ENCODE assay signal across 27 cellular contexts in the genomic region with DNA sequence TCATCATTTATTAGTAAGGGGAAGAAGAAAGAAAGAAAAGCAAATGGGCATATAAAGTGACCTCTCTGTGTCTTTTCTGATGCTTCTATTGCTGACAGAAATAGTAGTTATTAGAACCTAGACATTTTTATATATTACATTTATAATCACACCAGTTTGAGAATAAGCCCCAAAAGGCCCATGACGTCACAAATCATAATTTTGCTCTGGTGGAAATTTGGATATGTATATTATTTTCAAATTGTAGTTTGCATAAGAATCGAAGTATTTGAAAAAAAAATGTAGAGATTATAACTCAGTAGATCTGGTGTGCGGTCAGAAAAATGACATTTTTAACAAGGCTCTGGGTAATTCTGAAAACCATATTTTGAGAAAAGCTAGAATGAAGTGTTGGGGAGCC.
"Had no signal": no experiment of that assay in that cellular context is flagged by ENCODE, and none has a peak within 500 bp of the region (broad histone marks: within the 10 kb centered on the region; RNA-seq: fewer than 3 reads in every experiment).

No MANE protein-coding gene starts in this region.

- H3K9me3 ChIP-seq: stomach, suprapubic skin, testis, thoracic aorta, thyroid gland, tibial artery, transverse colon, upper lobe of left lung, upper lobe of right lung, uterus, vagina had no signal

- H3K36me3 ChIP-seq: stomach, suprapubic skin, thoracic aorta, thyroid gland, tibial artery, tibial nerve, transverse colon, upper lobe of left lung, upper lobe of right lung, uterus, vagina had no signal

- H3K27ac ChIP-seq: stomach, suprapubic skin, testis, thoracic aorta, thyroid gland, tibial artery, tibial nerve, transverse colon, upper lobe of left lung, upper lobe of right lung, uterus, vagina had no signal

- FAIRE-seq: urothelium cell line had no signal

- H3K27me3 ChIP-seq: stomach, suprapubic skin, testis, thyroid gland, tibial artery, tibial nerve, transverse colon, upper lobe of left lung, upper lobe of right lung, uterus, vagina had no signal

- DNase-seq: stimulated activated CD4-positive, alpha-beta T cell treated with anti-CD3 and anti-CD28 coated beads, Interleukin-2, amount 100 ng/mL, for 48 hours; stimulated activated CD4-positive, alpha-beta T cell treated with anti-CD3 and anti-CD28 coated beads, Interleukin-4, amount 100 ng/mL, for 1 hour; stimulated activated CD4-positive, alpha-beta T cell treated with anti-CD3 and anti-CD28 coated beads, Interleukin-4, amount 100 ng/mL, for 24 hours; stimulated activated CD4-positive, alpha-beta T cell treated with anti-CD3 and anti-CD28 coated beads, Interleukin-4, amount 100 ng/mL, for 4 hours; stimulated activated CD8-positive, alpha-beta memory T cell treated with anti-CD3 and anti-CD28 coated beads, Interleukin-4, amount 100 ng/mL, for 48 hours; stimulated activated naive B cell treated with anti-CD40 and anti-IgM and Interleukin-4, amounts not matched to agents 10 μg/mL and 1 μg/mL and 100 μg/mL, for 72 hours; stimulated activated naive CD4-positive, alpha-beta T cell; stimulated activated naive CD4-positive, alpha-beta T cell treated with Interleukin-2 at 50 U/mL for 16 hours; stimulated activated naive CD8-positive, alpha-beta T cell treated with anti-CD3 and anti-CD28 coated beads, Interleukin-15, amount 100 ng/mL, for 72 hours; stimulated activated naive CD8-positive, alpha-beta T cell treated with anti-CD3 and anti-CD28 coated beads, Interleukin-15, Interleukin-2, amounts not matched to agents 100 U/mL and 50 U/mL, for 24 hours; stomach; substantia nigra; testis; thyroid gland; tibial artery; transverse colon; trophoblast cell; upper lobe of left lung; upper lobe of right lung; uterus had no signal

- ATAC-seq: stimulated activated effector memory CD8-positive, alpha-beta T cell treated with anti-CD3 and anti-CD28 coated beads, Interleukin-12 subunit alpha, Interleukin-12 subunit beta, amount 100 ng/mL, for 72 hours; stimulated activated memory B cell treated with anti-CD40 and anti-IgM and Interleukin-4, amounts not matched to agents 10 μg/mL and 1 μg/mL and 100 μg/mL, for 72 hours; stimulated activated naive B cell treated with anti-CD40 and anti-IgM and Interleukin-4, amounts not matched to agents 10 μg/mL and 1 μg/mL and 100 μg/mL, for 72 hours; stimulated activated naive CD8-positive, alpha-beta T cell treated with anti-CD3 and anti-CD28 coated beads, Interleukin-15, amount 100 ng/mL, for 72 hours; stimulated activated naive CD8-positive, alpha-beta T cell treated with anti-CD3 and anti-CD28 coated beads, Interleukin-15, Interleukin-2, amounts not matched to agents 100 U/mL and 50 U/mL, for 24 hours; upper lobe of right lung had no signal

- H3K4me3 ChIP-seq: stomach, suprapubic skin, testis, thoracic aorta, thyroid gland, tibial artery, tibial nerve, transverse colon, upper lobe of left lung, upper lobe of right lung, uterus, vagina had no signal

- H3K4me1 ChIP-seq: stomach, suprapubic skin, testis, thyroid gland, tibial artery, tibial nerve, transverse colon, upper lobe of left lung, upper lobe of right lung, uterus, vagina had no signal
